Comparison of ENCODE assay signal across 15 cellular contexts in the genomic region with DNA sequence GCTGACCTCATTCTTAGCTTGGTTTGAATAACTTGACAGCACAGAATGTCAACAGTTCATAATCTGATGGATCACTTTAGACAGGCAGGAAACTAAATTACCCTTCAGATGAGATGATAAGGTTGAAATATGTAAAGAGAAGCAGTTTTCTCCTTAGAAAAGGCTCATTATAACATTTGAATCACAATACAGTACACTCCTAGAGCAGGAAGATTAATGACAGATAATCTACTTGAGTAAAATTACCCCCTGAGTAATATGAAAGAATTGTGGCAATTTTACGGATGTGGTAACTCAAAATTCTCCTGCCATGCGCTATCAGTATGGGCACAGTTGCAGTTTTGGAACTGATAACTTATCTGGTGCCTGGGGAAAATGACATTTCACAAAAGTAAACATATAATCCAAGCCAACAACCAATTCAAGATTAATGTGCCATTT.
"Had no signal": no experiment of that assay in that cellular context is flagged by ENCODE, and none has a peak within 500 bp of the region (broad histone marks: within the 10 kb centered on the region; RNA-seq: fewer than 3 reads in every experiment).

No MANE protein-coding gene starts in this region.

- H3K4me1 ChIP-seq: esophagus muscularis mucosa, tibial nerve, vagina had no signal

- ATAC-seq: activated naive CD8-positive, alpha-beta T cell treated with anti-CD3 and anti-CD28 coated beads, Interleukin-2, amount 50 U/mL, for 24 hours; activated T-helper 17 cell treated with anti-CD3 and anti-CD28 coated beads, Interleukin-2, amount 50 U/mL, for 72 hours; natural killer cell; stimulated activated naive B cell treated with anti-CD40 and anti-IgM and Interleukin-4, amounts not matched to agents 10 μg/mL and 1 μg/mL and 100 μg/mL, for 72 hours had no signal

- H3K27me3 ChIP-seq: esophagus muscularis mucosa, tibial nerve, vagina had no signal

- H3K27ac ChIP-seq: esophagus muscularis mucosa, tibial nerve, vagina, WERI-Rb-1 had no signal

- H3K9me3 ChIP-seq: esophagus muscularis mucosa, tibial nerve, vagina had no signal

- H3K36me3 ChIP-seq: esophagus muscularis mucosa, tibial nerve, vagina, WERI-Rb-1 had no signal

- H3K4me3 ChIP-seq: esophagus muscularis mucosa, tibial nerve, vagina had no signal

- DNase-seq: activated CD4-positive, alpha-beta T cell treated with anti-CD3 and anti-CD28 coated beads, Interleukin-2, amount 50 U/mL, for 48 hours; activated naive CD4-positive, alpha-beta T cell treated with Interleukin-2 at 50 U/mL for 16 hours; activated naive CD8-positive, alpha-beta T cell treated with anti-CD3 and anti-CD28 coated beads, Interleukin-2, amount 50 U/mL, for 24 hours; effector CD4-positive, alpha-beta T cell; foreskin melanocyte; mesendoderm; natural killer cell; stimulated activated CD4-positive, alpha-beta T cell treated with anti-CD3 and anti-CD28 coated beads, Interleukin-4, amount 100 ng/mL, for 1 hour; stimulated activated naive B cell treated with anti-CD40 and anti-IgM and Interleukin-4, amounts not matched to agents 10 μg/mL and 1 μg/mL and 100 μg/mL, for 72 hours; substantia nigra; WERI-Rb-1 had no signal
